In the genomic region with DNA sequence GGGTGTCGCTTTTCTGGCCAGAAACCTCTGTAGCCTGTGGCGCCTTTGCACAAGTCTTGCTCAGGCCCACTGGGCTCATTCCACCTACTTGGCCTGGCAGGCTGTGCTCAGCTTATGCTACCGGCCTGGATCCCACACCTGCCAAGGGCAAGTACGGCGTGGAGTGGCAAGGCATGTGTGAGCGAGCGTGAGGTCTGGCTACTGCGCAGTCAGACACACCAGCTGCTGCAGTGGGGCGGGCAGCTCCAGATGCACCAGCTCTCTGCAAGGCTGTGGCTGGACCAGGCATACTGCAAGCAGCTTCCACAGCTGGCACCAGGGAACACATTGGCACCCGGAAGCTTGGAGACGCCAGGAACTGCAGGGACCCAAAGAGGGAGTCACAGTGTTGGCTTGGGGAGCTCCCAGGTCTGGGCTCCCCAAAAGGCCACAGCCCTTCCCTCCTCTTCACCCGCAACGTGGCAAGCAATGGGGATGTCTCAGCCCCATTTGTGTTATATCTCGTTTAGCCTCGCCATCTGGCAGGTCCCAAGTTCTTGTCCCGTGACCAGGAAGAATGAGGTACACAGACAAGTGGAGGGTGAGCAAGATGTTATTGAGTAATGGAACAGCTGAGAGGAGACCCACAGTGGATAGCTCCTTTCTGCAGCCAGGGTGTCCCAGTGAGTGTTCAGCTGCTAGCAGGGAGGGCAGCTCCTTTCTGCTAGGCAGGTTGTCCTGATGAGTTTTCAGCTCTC, we compare ENCODE assay signal across 18 cellular contexts. TPM values are rescaled to one million over a fixed set of nuclear protein-coding genes. Genes with fewer than 3 reads are reported as not detected.
DNase-seq lines count a peak whose midpoint lies in the region; ATAC-seq, FAIRE-seq and TF ChIP-seq lines count a peak whose summit lies in the region.
"Had no signal": no experiment of that assay in that cellular context is flagged by ENCODE, and none has a peak within 500 bp of the region (broad histone marks: within the 10 kb centered on the region; RNA-seq: fewer than 3 reads in every experiment).

No MANE protein-coding gene starts in this region.

- SMC1A ChIA-PET in GM12878 (lab: Charles Lee; ENCODE audit: uncharacterized antibody, unreplicated experiment) = interaction anchor here (0.6 to 12.6 kb wide), 20 partner anchors 9 to 131 kb away, joined by 3 to 231 read pairs (median 4); no protein-coding TSS in a partner anchor

- no peak for TF ChIP-seq EP300 in GM12878 (IDR thresholded peaks at IDR 0.05; ENCODE audit: borderline replicate concordance in 1 of 2, control insufficient read depth in 1 of 2, low read depth in 2 of 2, low read length in 2 of 2)

- no peaks in the 10 kb centered on the region for H3K9me3 Mint-ChIP-seq in activated naive CD4-positive, alpha-beta T cell treated with anti-CD3 and anti-CD28 coated beads, Interleukin-2, amount 50 U/mL, for 24 hours
- H3K9me3 Mint-ChIP-seq in activated naive CD4-positive, alpha-beta T cell treated with anti-CD3 and anti-CD28 coated beads, Interleukin-2, amount 10 ng/mL, durations not matched to agents 7 days and 5 days = peaks cover 2% of the 10 kb centered on the region
- H3K9me3 Mint-ChIP-seq: activated naive CD4-positive, alpha-beta T cell treated with anti-CD3 and anti-CD28 coated beads, Interleukin-2, amount 50 U/mL, for 72 hours; neural crest cell had no signal

- H2AFZ ChIP-seq in Karpas-422 (ENCODE audit: low read length) (no peak overlapping the region), GM12878 (ENCODE audit: control insufficient read depth, low read depth, low read length) (no peak overlapping the region)

- H3K4me1 Mint-ChIP-seq in activated naive CD4-positive, alpha-beta T cell treated with anti-CD3 and anti-CD28 coated beads, Interleukin-2, amount 50 U/mL, for 24 hours = peaks cover 45% of the 10 kb centered on the region
- H3K4me1 Mint-ChIP-seq in activated naive CD4-positive, alpha-beta T cell treated with anti-CD3 and anti-CD28 coated beads, Interleukin-2, amount 10 ng/mL, durations not matched to agents 7 days and 5 days = peaks cover 28% of the 10 kb centered on the region

- no peaks in the 10 kb centered on the region for H3K9me2 ChIP-seq in Karpas-422 (replicated peaks; ENCODE audit: insufficient read depth, low read length)

- H3K4me1 ChIP-seq in Karpas-422 (ENCODE audit: low read length) (peaks cover 28% of the 10 kb centered on the region), GM12878 (ENCODE audit: control insufficient read depth, insufficient read depth, low read length) (peaks cover 21% of the 10 kb centered on the region), psoas muscle (peaks cover 14% of the 10 kb centered on the region), SJCRH30 (no peaks in the 10 kb centered on the region; the same call in 1 of the 2 replicates)

- no peak for TF ChIP-seq RAD21 in GM12878 (IDR thresholded peaks at IDR 0.05; ENCODE audit: insufficient read depth, low read depth, low read length)

- ATAC-seq in GM12878 (no peak), psoas muscle (no peak)
- ATAC-seq: activated naive CD4-positive, alpha-beta T cell treated with anti-CD3 and anti-CD28 coated beads, Interleukin-2, amount 50 U/mL, for 72 hours had no signal

- FAIRE-seq in GM12878 (lab: Jason Lieb, UNC) = no peak
- FAIRE-seq: H54, HTR-8/SVneo, small intestine had no signal

- H3K27me3 ChIP-seq in Karpas-422 (ENCODE audit: low read length) (no peaks in the 10 kb centered on the region), GM12878 (replicated peaks in 1 of 2; ENCODE audit: control insufficient read depth in 2 of 2, insufficient read depth in 2 of 2, low read length in 1 of 2) (no peaks in the 10 kb centered on the region), psoas muscle (ENCODE audit: insufficient read depth in 3 of 3, low read length in 2 of 3) (no peaks in the 10 kb centered on the region), SJCRH30 (no peaks in the 10 kb centered on the region)

- peak overlapping the region; percentile 6 for H3K4me2 ChIP-seq in Karpas-422 (ENCODE audit: low read depth, low read length, poor library complexity, severe bottlenecking)
- peak overlapping the region; percentile 54 for H3K4me2 ChIP-seq in GM12878 (ENCODE audit: control insufficient read depth, insufficient read depth)

- H3K36me3 Mint-ChIP-seq in activated naive CD4-positive, alpha-beta T cell treated with anti-CD3 and anti-CD28 coated beads, Interleukin-2, amount 50 U/mL, for 24 hours = peaks cover 4% of the 10 kb centered on the region
- H3K36me3 Mint-ChIP-seq in activated naive CD4-positive, alpha-beta T cell treated with anti-CD3 and anti-CD28 coated beads, Interleukin-2, amount 10 ng/mL, durations not matched to agents 7 days and 5 days = peaks cover 36% of the 10 kb centered on the region

- H3K4me3 ChIP-seq in Karpas-422 (ENCODE audit: low read length) (no peak overlapping the region), GM12878 (peak overlapping the region; percentile 55; the same call in 1 of the 2 replicates), psoas muscle (no peak overlapping the region), SJCRH30 (no peak overlapping the region)
- H3K4me3 ChIP-seq: left ventricle myocardium inferior had no signal

- CTCF ChIA-PET in activated naive CD4-positive, alpha-beta T cell treated with anti-CD3 and anti-CD28 coated beads, Interleukin-2, amount 10 ng/mL, durations not matched to agents 7 days and 5 days (lab: Charles Lee) = interaction anchor here (2.6 to 2.8 kb wide), 2 partner anchors 15 to 38 kb away, joined by 11 to 12 read pairs; no protein-coding TSS in a partner anchor
- CTCF ChIA-PET in GM12878 (lab: Yijun Ruan, JAX) = interaction anchor here (0.8 to 11.6 kb wide), 20 partner anchors 8 to 196 kb away, joined by 3 to 146 read pairs (median 4); no protein-coding TSS in a partner anchor

- BruUV-seq in GM12878 (replicated peaks; lab: Mats Ljungman, UMichigan) = no TSS peak

- POLR2A ChIA-PET in GM12878 (lab: Charles Lee) = interaction anchor here (0.6 to 11.2 kb wide), 15 partner anchors 9 to 132 kb away, joined by 3 to 228 read pairs (median 4); no protein-coding TSS in a partner anchor

- RAD21 ChIA-PET in GM12878 (lab: Charles Lee; ENCODE audit: unreplicated experiment) = interaction anchor here (0.6 to 11.7 kb wide), 14 partner anchors 8 to 195 kb away, joined by 3 to 224 read pairs (median 5); no protein-coding TSS in a partner anchor

- TF ChIP-seq POLR2A in GM12878 (IDR thresholded peaks at IDR 0.05; ENCODE audit: low read depth, low read length) = no peak

- 0 out of 2 replicates have a peak, but pooled peaks cover 3% of the 10 kb centered on the region for H3K36me3 ChIP-seq in Karpas-422 (ENCODE audit: insufficient read depth, low read length)
- H3K36me3 ChIP-seq in GM12878 (ENCODE audit: control insufficient read depth in 2 of 2, insufficient read depth in 2 of 2, low read length in 1 of 2) = no peaks in the 10 kb centered on the region; a peak in 1 of 4 replicates
- no peaks in the 10 kb centered on the region for H3K36me3 ChIP-seq in psoas muscle (ENCODE audit: insufficient read depth in 1 of 2, low read depth in 1 of 2)
- no peaks in the 10 kb centered on the region for H3K36me3 ChIP-seq in SJCRH30

- in situ Hi-C loops in GM12878 (cut with MboI) = no loop called here

- intact Hi-C loops in GM12878 (cut with micrococcal nuclease; ENCODE audit: unreplicated experiment) = loop anchor here (5.0 kb wide), 1 partner anchor 82 kb away; no protein-coding TSS in a partner anchor
- intact Hi-C loops in psoas muscle (cut with DNase I) = no loop called here

- H3K4me3 Mint-ChIP-seq in activated naive CD4-positive, alpha-beta T cell treated with anti-CD3 and anti-CD28 coated beads, Interleukin-2, amount 50 U/mL, for 24 hours = no peak overlapping the region
- H3K4me3 Mint-ChIP-seq in activated naive CD4-positive, alpha-beta T cell treated with anti-CD3 and anti-CD28 coated beads, Interleukin-2, amount 10 ng/mL, durations not matched to agents 7 days and 5 days = no peak overlapping the region

- DNase-seq in activated naive CD4-positive, alpha-beta T cell treated with anti-CD3 and anti-CD28 coated beads, Interleukin-2, amount 10 ng/mL, durations not matched to agents 7 days and 5 days = no peak
- no peak for DNase-seq in Karpas-422
- no peak for DNase-seq in GM12878 (ENCODE audit: low read depth, low spot score)
- no peak for DNase-seq in islet precursor cell
- no peak for DNase-seq in psoas muscle
- no peak for DNase-seq in kidney glomerular epithelial cell (lab: John Stamatoyannopoulos, UW)
- no peak for DNase-seq in SJCRH30
- DNase-seq: Caco-2; left ventricle myocardium inferior; NCI-H1436 treated with DMSO at 0.1 percent for 48 hours; NCI-H2227 treated with DMSO at 0.1 percent for 48 hours; small intestine; stimulated activated CD4-positive, alpha-beta T cell treated with anti-CD3 and anti-CD28 coated beads, Interleukin-2, amount 100 ng/mL, for 48 hours had no signal

- H3K27me3 Mint-ChIP-seq in activated naive CD4-positive, alpha-beta T cell treated with anti-CD3 and anti-CD28 coated beads, Interleukin-2, amount 50 U/mL, for 24 hours = no peaks in the 10 kb centered on the region
- H3K27me3 Mint-ChIP-seq in activated naive CD4-positive, alpha-beta T cell treated with anti-CD3 and anti-CD28 coated beads, Interleukin-2, amount 10 ng/mL, durations not matched to agents 7 days and 5 days = peaks cover 7% of the 10 kb centered on the region

- H3K9ac ChIP-seq in Karpas-422 (ENCODE audit: low read length) (no peak overlapping the region), GM12878 (ENCODE audit: control insufficient read depth, insufficient read depth, low read length) (no peak overlapping the region)

- peak overlapping the region; percentile 56 for H3K27ac Mint-ChIP-seq in activated naive CD4-positive, alpha-beta T cell treated with anti-CD3 and anti-CD28 coated beads, Interleukin-2, amount 50 U/mL, for 24 hours
- no peak overlapping the region for H3K27ac Mint-ChIP-seq in activated naive CD4-positive, alpha-beta T cell treated with anti-CD3 and anti-CD28 coated beads, Interleukin-2, amount 10 ng/mL, durations not matched to agents 7 days and 5 days

- TF ChIP-seq CTCF in GM12878 (IDR thresholded peaks at IDR 0.05 in 2 of 3, conservative IDR thresholded peaks at IDR 0.05 in 1 of 3; ENCODE audit: control insufficient read depth in 2 of 3, extremely low read depth in 1 of 3, insufficient read depth in 1 of 3, low read depth in 3 of 3, low read length in 3 of 3) (no peak), psoas muscle (IDR thresholded peaks at IDR 0.05) (no peak)

- peaks cover 36% of the 10 kb centered on the region for H4K20me1 ChIP-seq in Karpas-422 (ENCODE audit: insufficient read depth, low read depth, low read length)
- no peaks in the 10 kb centered on the region for H4K20me1 ChIP-seq in GM12878 (ENCODE audit: control insufficient read depth, insufficient read depth)

- H3K79me2 ChIP-seq in Karpas-422 (ENCODE audit: low read length) = peaks cover 17% of the 10 kb centered on the region
- H3K79me2 ChIP-seq in GM12878 (ENCODE audit: control insufficient read depth, insufficient read depth, low read length) = peaks cover 61% of the 10 kb centered on the region

- H3K27ac ChIP-seq in Karpas-422 (ENCODE audit: low read length) = no peak overlapping the region
- H3K27ac ChIP-seq in GM12878 (ENCODE audit: control insufficient read depth, insufficient read depth) = peak overlapping the region; percentile 28; the same call in 1 of the 2 replicates
- no peak overlapping the region for H3K27ac ChIP-seq in psoas muscle
- no peak overlapping the region for H3K27ac ChIP-seq in SJCRH30
- H3K27ac ChIP-seq: left ventricle myocardium inferior had no signal

- 92% methylated on average over 16 of the region's 16 CpGs for WGBS in GM12878 (ENCODE audit: insufficient coverage, insufficient replicate concordance, low lambda C conversion rate, missing lambda C conversion rate)
- 92 to 94% (median 93%) methylated on average over 15 to 16 of the region's 16 CpGs for WGBS in psoas muscle, 3 donors

- no peaks in the 10 kb centered on the region for H3K9me3 ChIP-seq in Karpas-422 (ENCODE audit: low read length)
- peaks cover 6% of the 10 kb centered on the region; the same call in 1 of the 3 replicates for H3K9me3 ChIP-seq in GM12878 (replicated peaks; ENCODE audit: control insufficient read depth, insufficient read depth, low read length)
- peaks cover 5% of the 10 kb centered on the region for H3K9me3 ChIP-seq in psoas muscle
- H3K9me3 ChIP-seq in SJCRH30 (replicated peaks) = no peaks in the 10 kb centered on the region

RNA-seq across cellular contexts. Expression of a gene that starts 3.8 kb away (rescaled TPM):
- total RNA-seq in Karpas-422 (2014; rRNA removed; shearing (Covaris generic); ENCODE audit: low replicate concordance) = 30.9 and 44.4 TPM in 2 replicates
- total RNA-seq in GM12878 (2013; cell fraction: nucleolus; rRNA removed) = 401 and 420 TPM in 2 replicates
- total RNA-seq in GM12878 (2014; rRNA removed) (56.4 and 73.7 TPM in 2 replicates), GM12878 (2014; rRNA removed; fragmentation: Illumina TruSeq; extraction: Trizol) (118 and 122 TPM in 2 replicates), GM12878 (2021) (60.4 and 61.3 TPM in 2 replicates), psoas muscle (10 to 100 TPM; 28.7 to 41.1 (median 30.6) TPM)
- polyA plus RNA-seq in GM12878 (2011; ENCODE audit: low read depth) = 43.9 TPM
- polyA plus RNA-seq in GM12878 (2011; rRNA removed) (51.9 and 67.4 TPM in 2 replicates), GM12878 (2014; fragmentation: Illumina TruSeq; extraction: Trizol) (55.8 and 82.0 TPM in 2 replicates), GM12878 (2014; fragmentation: Nextera tagmentation; extraction: Ambion mirVana) (10 to 100 TPM; 40.2 to 42.5 TPM), GM12878 (2014; rRNA removed) (34.6 and 42.0 TPM in 2 replicates), GM12878 (2016; fragmentation: Nextera tagmentation; extraction: Ambion mirVana) (10 to 100 TPM; 35.8 to 37.4 TPM), psoas muscle (10 to 100 TPM in 2 of 3 donors, 1 to 10 TPM in 1; 9.8 to 23.3 (median 17.1) TPM)
- polyA plus RNA-seq in GM12878 (2011; cell fraction: cytosol; rRNA removed) = 14.5 and 19.1 TPM in 2 replicates
- polyA plus RNA-seq in GM12878 (2011; cell fraction: nucleus; rRNA removed) = 95.0 and 104 TPM in 2 replicates
- polyA plus RNA-seq in GM12878 (2012) = 48.5 and 61.3 TPM in 2 replicates
- 87.7 and 134 TPM in 2 replicates for polyA minus RNA-seq in GM12878 (2011; rRNA and poly(A)+ RNA removed)
- 21.4 and 22.9 TPM in 2 replicates for polyA minus RNA-seq in GM12878 (2011; cell fraction: cytosol; rRNA and poly(A)+ RNA removed)
- polyA minus RNA-seq in GM12878 (2011; cell fraction: nucleus; rRNA and poly(A)+ RNA removed) = 101 and 142 TPM in 2 replicates
- 26.5 and 35.0 TPM in 2 replicates for total RNA-seq in SJCRH30 (2014; rRNA removed; shearing (Covaris generic))
